ENCODE assay signal across 15 cellular contexts in genomic region chr1:145785481-145785880, GRCh38. TPM values are rescaled to one million over a fixed set of nuclear protein-coding genes. Genes with fewer than 3 reads are reported as not detected.
DNase-seq lines count a peak whose midpoint lies in the region; ATAC-seq, FAIRE-seq and TF ChIP-seq lines count a peak whose summit lies in the region.
"Had no signal": no experiment of that assay in that cellular context is flagged by ENCODE, and none has a peak within 500 bp of the region (broad histone marks: within the 10 kb centered on the region; RNA-seq: fewer than 3 reads in every experiment).

No MANE protein-coding gene starts in this region.

- H3K36me3 ChIP-seq in GM23248 (ENCODE audit: low read depth) (peaks cover 3% of the 10 kb centered on the region; the same call in 1 of the 2 replicates), muscle layer of duodenum (ENCODE audit: control insufficient read depth in 1 of 2, insufficient read depth in 2 of 2, low read length in 2 of 2) (peaks cover 7 to 8% of the 10 kb centered on the region in 2 donors)

- H3K9ac ChIP-seq in GM23248 = no peak overlapping the region
- H3K9ac ChIP-seq: BLaER1 had no signal

- H3K27me3 ChIP-seq in GM23248 (replicated peaks; ENCODE audit: insufficient read depth) (no peaks in the 10 kb centered on the region), muscle layer of duodenum (ENCODE audit: low read depth, low read length) (no peaks in the 10 kb centered on the region)
- H3K27me3 ChIP-seq: BLaER1, neutrophil, tibial nerve had no signal

- H3K27ac ChIP-seq in A549 (peak overlapping the region; percentile 32 to 75; a peak in 4 of 6 replicates), GM23248 (no peak overlapping the region), coronary artery (peak overlapping the region; percentile 31 to 88), muscle layer of duodenum (ENCODE audit: low read length) (peak overlapping the region; percentile 70)
- H3K27ac ChIP-seq: BLaER1, neutrophil, tibial nerve had no signal

- POLR2A ChIA-PET in A549 (lab: Yijun Ruan, JAX) = no interaction called here

- WGBS in A549 (ENCODE audit: missing lambda C conversion rate) = 5% methylated on average over 2 of the region's 2 CpGs
- 73 to 90% methylated on average over 2 of the region's 2 CpGs for WGBS in GM23248 (ENCODE audit: low coverage in 1 of 2, low lambda C conversion rate in 2 of 2, missing lambda C conversion rate in 2 of 2), 2 experiments

- no peak overlapping the region for H2AFZ ChIP-seq in GM23248

- CTCF ChIA-PET in A549 (lab: Yijun Ruan, JAX) = no interaction called here

- H3K9me3 ChIP-seq in A549 = no peaks in the 10 kb centered on the region
- no peaks in the 10 kb centered on the region for H3K9me3 ChIP-seq in GM23248 (ENCODE audit: low read depth)
- no peaks in the 10 kb centered on the region for H3K9me3 ChIP-seq in muscle layer of duodenum (ENCODE audit: control insufficient read depth in 1 of 2, low read length in 2 of 2)
- H3K9me3 ChIP-seq: BLaER1, neutrophil, tibial nerve had no signal

- FAIRE-seq in A549 (lab: Jason Lieb, UNC) = no peak

- TF ChIP-seq RAD21 in A549 (conservative IDR thresholded peaks at IDR 0.05 in 1 of 2, IDR thresholded peaks at IDR 0.05 in 1 of 2) = no peak

- in situ Hi-C loops in GM23248 (cut with MboI) = no loop called here

- H3K4me2 ChIP-seq in A549 (peak overlapping the region; percentile 64), GM23248 (ENCODE audit: unreplicated experiment) (peak overlapping the region; percentile 7)
- H3K4me2 ChIP-seq: BLaER1 had no signal

- DNase-seq in A549 (ENCODE audit: low read depth in 1 of 2, low spot score in 1 of 2) (peak in 1 of 2 experiments; percentile 46), GM23248 (peak; percentile 23), coronary artery (ENCODE audit: low spot score) (no peak), CD1c-positive myeloid dendritic cell (ENCODE audit: extremely low spot score) (no peak)
- DNase-seq: activated effector memory CD4-positive, alpha-beta T cell treated with Interleukin-2 at 50 U/mL for 16 hours; NCI-H1930; RPMI8226; stimulated activated CD4-positive, alpha-beta T cell treated with anti-CD3 and anti-CD28 coated beads, Interleukin-4, amount 100 ng/mL, for 4 hours had no signal

- H3F3A ChIP-seq in GM23248 (ENCODE audit: insufficient read depth) = peaks cover 28% of the 10 kb centered on the region

- no peak for TF ChIP-seq POLR2A in A549 (IDR thresholded peaks at IDR 0.05; ENCODE audit: low read length)

- ATAC-seq in A549 (peak in 1 of 2 experiments; percentile 52; a peak in 3 of 6 replicates), HG03439 (IDR thresholded peaks at IDR 0.05; ENCODE audit: unreplicated experiment) (no peak), GM21528 (IDR thresholded peaks at IDR 0.05; ENCODE audit: low FRiP score, unreplicated experiment) (no peak), HG03521 (IDR thresholded peaks at IDR 0.05; ENCODE audit: unreplicated experiment) (no peak)

- no peaks in the 10 kb centered on the region for H3K9me2 ChIP-seq in GM23248 (ENCODE audit: insufficient read depth)

- TF ChIP-seq CTCF in A549 (IDR thresholded peaks at IDR 0.05) (no peak), coronary artery (IDR thresholded peaks at IDR 0.05) (no peak)

- peaks cover 83% of the 10 kb centered on the region for H3K79me2 ChIP-seq in GM23248 (ENCODE audit: insufficient read depth)

- no peaks in the 10 kb centered on the region for H4K20me1 ChIP-seq in GM23248 (ENCODE audit: insufficient read depth)

- no peak for TF ChIP-seq EP300 in A549 (IDR thresholded peaks at IDR 0.05)

- H3K4me3 ChIP-seq in A549 (no peak overlapping the region), GM23248 (no peak overlapping the region), coronary artery (no peak overlapping the region), muscle layer of duodenum (ENCODE audit: low read depth in 1 of 2, low read length in 2 of 2) (no peak overlapping the region)
- H3K4me3 ChIP-seq: BLaER1, tibial nerve had no signal

- H3K4me1 ChIP-seq in A549 (peaks cover 65% of the 10 kb centered on the region), GM23248 (ENCODE audit: insufficient read depth) (peaks cover 25% of the 10 kb centered on the region), muscle layer of duodenum (ENCODE audit: control insufficient read depth in 1 of 2, insufficient read depth in 2 of 2, low read length in 2 of 2) (peaks cover 6 to 12% of the 10 kb centered on the region in 2 donors)
- H3K4me1 ChIP-seq: BLaER1 had no signal

TF ChIP-seq in A549, 52 proteins besides CTCF, POLR2A, EP300 and RAD21:
- TF ChIP-seq, protein P1, sequence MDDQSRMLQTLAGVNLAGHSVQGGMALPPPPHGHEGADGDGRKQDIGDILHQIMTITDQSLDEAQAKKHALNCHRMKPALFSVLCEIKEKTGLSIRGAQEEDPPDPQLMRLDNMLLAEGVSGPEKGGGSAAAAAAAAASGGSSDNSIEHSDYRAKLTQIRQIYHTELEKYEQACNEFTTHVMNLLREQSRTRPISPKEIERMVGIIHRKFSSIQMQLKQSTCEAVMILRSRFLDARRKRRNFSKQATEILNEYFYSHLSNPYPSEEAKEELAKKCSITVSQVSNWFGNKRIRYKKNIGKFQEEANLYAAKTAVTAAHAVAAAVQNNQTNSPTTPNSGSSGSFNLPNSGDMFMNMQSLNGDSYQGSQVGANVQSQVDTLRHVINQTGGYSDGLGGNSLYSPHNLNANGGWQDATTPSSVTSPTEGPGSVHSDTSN (IDR thresholded peaks at IDR 0.05) = no peak

RNA-seq across cellular contexts. Expression of gene RNF115, which starts 38.4 kb away (rescaled TPM):
- polyA plus RNA-seq in A549 (2011; rRNA removed) (18.4 and 18.8 TPM in 2 replicates), A549 (2017; fragmentation: RNase III; extraction: RNeasy Plus Mini Kit Qiagen cat#74134 plus additional on column Dnase treatment) (8.5 to 9.3 TPM (median 9.2 TPM) in 3 replicates), GM23248 (2016; fragmentation: Nextera tagmentation; extraction: Ambion mirVana) (13.9 and 14.2 TPM in 2 replicates)
- 3.8 and 4.3 TPM in 2 replicates for polyA plus RNA-seq in A549 (2012; cell fraction: cytosol; rRNA removed)
- polyA plus RNA-seq in A549 (2012; cell fraction: nucleus; rRNA removed) = 4.0 and 6.1 TPM in 2 replicates
- 10.3 and 11.9 TPM in 2 replicates for polyA minus RNA-seq in A549 (2011; rRNA and poly(A)+ RNA removed)
- total RNA-seq in GM23248 (2014; rRNA removed; shearing (Covaris generic)) = 14.5 and 14.8 TPM in 2 replicates

RNA-seq across cellular contexts. Expression of gene POLR3C, which starts 38.5 kb away (rescaled TPM):
- polyA plus RNA-seq in A549 (2011; rRNA removed) = 58.3 and 65.0 TPM in 2 replicates
- polyA plus RNA-seq in A549 (2012; cell fraction: cytosol; rRNA removed) = 29.7 and 30.5 TPM in 2 replicates
- 21.2 and 28.0 TPM in 2 replicates for polyA plus RNA-seq in A549 (2012; cell fraction: nucleus; rRNA removed)
- polyA plus RNA-seq in A549 (2017; fragmentation: RNase III; extraction: RNeasy Plus Mini Kit Qiagen cat#74134 plus additional on column Dnase treatment) = 26.9 to 29.5 TPM (median 28.1 TPM) in 3 replicates
- polyA minus RNA-seq in A549 (2011; rRNA and poly(A)+ RNA removed) = 58.5 and 59.1 TPM in 2 replicates
- total RNA-seq in GM23248 (2014; rRNA removed; shearing (Covaris generic)) = 23.1 and 42.2 TPM in 2 replicates
- polyA plus RNA-seq in GM23248 (2016; fragmentation: Nextera tagmentation; extraction: Ambion mirVana) = 38.4 and 39.0 TPM in 2 replicates

RNA-seq across cellular contexts. Expression of gene NUDT17, which starts 59.9 kb away (rescaled TPM):
- polyA plus RNA-seq in A549 (2011; rRNA removed) (6.7 and 9.0 TPM in 2 replicates), A549 (2017; fragmentation: RNase III; extraction: RNeasy Plus Mini Kit Qiagen cat#74134 plus additional on column Dnase treatment) (4.6 to 5.7 TPM (median 4.9 TPM) in 3 replicates), GM23248 (2016; fragmentation: Nextera tagmentation; extraction: Ambion mirVana) (7.8 and 9.5 TPM in 2 replicates)
- polyA plus RNA-seq in A549 (2012; cell fraction: cytosol; rRNA removed) = 4.6 and 5.1 TPM in 2 replicates
- polyA plus RNA-seq in A549 (2012; cell fraction: nucleus; rRNA removed) = 9.4 and 11.2 TPM in 2 replicates
- polyA minus RNA-seq in A549 (2011; rRNA and poly(A)+ RNA removed) = 5.2 and 6.7 TPM in 2 replicates
- 5.9 and 12.0 TPM in 2 replicates for total RNA-seq in GM23248 (2014; rRNA removed; shearing (Covaris generic))
